8 cellular contexts compared by ENCODE assay signal in the genomic region with DNA sequence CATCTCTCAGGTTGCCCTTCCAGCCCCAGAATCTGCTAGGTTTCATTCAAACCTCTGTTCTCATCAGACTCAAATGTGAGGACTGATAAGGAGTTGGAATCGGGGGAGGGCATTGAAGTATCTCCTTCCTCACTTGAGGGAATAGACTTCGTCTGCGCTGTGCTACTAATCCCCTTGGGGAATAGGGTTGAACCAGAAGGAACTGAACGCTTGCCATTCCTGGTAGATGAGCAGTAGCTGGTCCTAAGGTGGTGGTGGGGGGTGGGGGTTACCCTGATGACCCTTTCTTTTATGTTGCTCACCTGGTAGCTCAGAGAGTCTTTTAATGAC.
DNase-seq lines count a peak whose midpoint lies in the region; ATAC-seq and TF ChIP-seq lines count a peak whose summit lies in the region.

No MANE protein-coding gene starts in this region.

- intact Hi-C loops in dendritic cell treated with granulocyte-macrophage colony-stimulating factor and Interleukin-4, amounts not matched to agents 40 ng/mL and 50 ng/mL, for 4 days (cut with micrococcal nuclease), result loop anchor here (1.0 to 5.0 kb wide), 2 partner anchors 37 to 202 kb away; no protein-coding TSS in a partner anchor

- peak overlapping the region; percentile 37 for H3K27ac Mint-ChIP-seq in dendritic cell treated with granulocyte-macrophage colony-stimulating factor and Interleukin-4, amounts not matched to agents 40 ng/mL and 50 ng/mL, for 4 days

- ATAC-seq in GM18870 (IDR thresholded peaks at IDR 0.05; ENCODE audit: unreplicated experiment), result no peak

- no peaks in the 10 kb centered on the region for H3K9me3 Mint-ChIP-seq in dendritic cell treated with granulocyte-macrophage colony-stimulating factor and Interleukin-4, amounts not matched to agents 40 ng/mL and 50 ng/mL, for 4 days

- H3K27ac ChIP-seq in neutrophil, result no peak overlapping the region

- DNase-seq in GM03348 (ENCODE audit: low spot score) (peak; percentile 8), NCI-H226 (peak; percentile 51), activated gamma-delta T cell (lab: John Stamatoyannopoulos, UW) (no peak), NCI-H1417 (lab: John Stamatoyannopoulos, UW) (no peak)
- DNase-seq in activated CD4-positive, alpha-beta T cell treated with anti-CD3 and anti-CD28 coated beads for 1 hour, result no peak

- peaks cover 5% of the 10 kb centered on the region for H3K27me3 Mint-ChIP-seq in dendritic cell treated with granulocyte-macrophage colony-stimulating factor and Interleukin-4, amounts not matched to agents 40 ng/mL and 50 ng/mL, for 4 days

- peaks cover 22% of the 10 kb centered on the region for H3K4me1 Mint-ChIP-seq in dendritic cell treated with granulocyte-macrophage colony-stimulating factor and Interleukin-4, amounts not matched to agents 40 ng/mL and 50 ng/mL, for 4 days (ENCODE audit: low read depth)

- peak overlapping the region; percentile 21 to 46 for H3K4me3 ChIP-seq in neutrophil (ENCODE audit: low read depth in 1 of 2, low read length in 1 of 2)

- H3K27me3 ChIP-seq in neutrophil, result peaks cover 17% of the 10 kb centered on the region

- H3K4me1 ChIP-seq in neutrophil (ENCODE audit: control insufficient read depth in 1 of 2, insufficient read depth in 1 of 2, low read depth in 1 of 2, low read length in 1 of 2), result peaks cover 10 to 11% of the 10 kb centered on the region in 2 experiments

- no peaks in the 10 kb centered on the region for H3K9me3 ChIP-seq in neutrophil

- H3K36me3 ChIP-seq in neutrophil, result no peaks in the 10 kb centered on the region

- H3K4me3 Mint-ChIP-seq in dendritic cell treated with granulocyte-macrophage colony-stimulating factor and Interleukin-4, amounts not matched to agents 40 ng/mL and 50 ng/mL, for 4 days, result peak overlapping the region; percentile 76

- no peaks in the 10 kb centered on the region for H3K36me3 Mint-ChIP-seq in dendritic cell treated with granulocyte-macrophage colony-stimulating factor and Interleukin-4, amounts not matched to agents 40 ng/mL and 50 ng/mL, for 4 days (ENCODE audit: low read depth)

- no peak for TF ChIP-seq CTCF in neutrophil (IDR thresholded peaks at IDR 0.05)

Comparison
In these comparisons a context has a peak if more than half of its experiments do, and no peak if none do; other contexts are left out.
1. DNase-seq: peak in GM03348 (single experiment) and NCI-H226 (single experiment); none in activated gamma-delta T cell (single experiment), NCI-H1417 (0 of 3) and activated CD4-positive, alpha-beta T cell treated with anti-CD3 and anti-CD28 coated beads for 1 hour (single experiment).